In the genomic region with DNA sequence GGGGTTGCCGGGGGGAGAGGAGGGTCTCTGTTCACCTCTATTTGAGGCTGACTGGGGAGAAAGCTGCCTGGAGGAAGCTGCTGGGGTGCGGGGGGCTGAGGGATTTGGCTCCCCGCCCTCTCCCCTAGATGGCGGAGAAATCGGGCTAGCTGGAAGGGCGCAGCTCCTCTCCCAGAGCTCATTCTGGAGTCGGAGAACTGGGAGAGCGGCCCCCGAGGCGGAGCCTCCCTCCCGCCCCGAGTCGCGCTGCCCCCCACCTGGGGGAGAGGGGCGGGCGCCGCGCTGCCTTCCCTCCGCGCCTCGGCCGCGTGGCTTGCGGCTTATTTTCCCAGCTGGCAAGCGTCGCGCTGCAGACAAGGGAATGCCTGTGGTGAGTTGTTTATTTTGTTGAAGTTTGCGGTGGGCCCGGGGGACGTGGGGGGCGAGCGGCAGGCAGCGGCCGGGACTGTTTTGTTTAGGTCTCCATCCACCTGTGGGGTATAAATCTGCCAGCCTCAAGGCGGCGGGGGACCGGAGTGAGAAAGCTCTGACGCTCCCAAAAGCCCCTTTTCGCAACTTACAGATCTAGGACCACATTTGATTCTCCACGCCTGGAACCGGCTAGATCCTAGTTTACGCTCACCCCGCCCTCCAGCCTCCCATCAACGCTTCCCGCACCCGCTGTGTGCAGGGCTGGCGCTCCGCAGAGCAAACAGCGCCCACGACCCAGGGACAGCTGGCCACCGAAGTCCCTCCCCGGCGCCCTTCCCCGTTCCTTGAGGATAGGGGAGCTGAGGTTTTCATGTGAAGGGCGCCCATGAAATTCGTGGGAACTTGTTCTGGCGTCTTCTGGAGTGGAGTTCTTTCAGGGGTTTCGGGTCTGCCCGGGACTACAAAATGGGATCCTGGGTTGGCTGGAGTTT, we compare ENCODE assay signal across 8 cellular contexts. TPM values are rescaled to one million over a fixed set of nuclear protein-coding genes. Genes with fewer than 3 reads are reported as not detected.
A peak's percentile ranks its signal among the peaks of the same experiment; 100 is the strongest.
DNase-seq lines count a peak whose midpoint lies in the region; ATAC-seq and TF ChIP-seq lines count a peak whose summit lies in the region.

No MANE protein-coding gene starts in this region.

- H3K4me1 ChIP-seq in RWPE2 (ENCODE audit: insufficient read depth, poor library complexity, severe bottlenecking) (peaks cover 13% of the 10 kb centered on the region), breast epithelium (peaks cover 0 to 9% of the 10 kb centered on the region in 2 donors)

- H3K36me3 ChIP-seq in RWPE2 (ENCODE audit: low read depth) (peaks cover 4% of the 10 kb centered on the region), breast epithelium (no peaks in the 10 kb centered on the region)

- H3K4me3 ChIP-seq in AG09309 (ENCODE audit: control insufficient read depth, low read depth, low read length) (peak overlapping the region; percentile 97), RWPE2 (ENCODE audit: severe bottlenecking) (peak overlapping the region; percentile 65), breast epithelium (peak overlapping the region; percentile 55 to 89 (median 73)), skin epidermis (peak overlapping the region; percentile 41 to 71 (median 57))

- ATAC-seq in RWPE2 (ENCODE audit: low read depth) (peak; percentile 2; the same call in 1 of the 3 replicates), HG03175 (IDR thresholded peaks at IDR 0.05; ENCODE audit: unreplicated experiment) (no peak)

- DNase-seq in AG09309 (ENCODE audit: low read depth) = no peak
- peak; percentile 64 for DNase-seq in GM20000 (ENCODE audit: low spot score)
- DNase-seq in RWPE2 (ENCODE audit: low spot score) = peak; percentile 71
- no peak for DNase-seq in breast epithelium (ENCODE audit: low spot score in 2 of 2)
- DNase-seq in iris pigment epithelial cell (ENCODE audit: low read depth) = peak; percentile 86
- DNase-seq in AML-193 (lab: John Stamatoyannopoulos, UW) = no peak

- H3K27ac ChIP-seq in RWPE2 (ENCODE audit: poor library complexity, severe bottlenecking) (peak overlapping the region; percentile 73), breast epithelium (peak overlapping the region; percentile 79 to 82), skin epidermis (peak overlapping the region in 18 of 21 experiments; percentile 19 to 85 (median 66))

- H3K27me3 ChIP-seq in RWPE2 (ENCODE audit: insufficient read depth, poor library complexity, severe bottlenecking) (no peaks in the 10 kb centered on the region), breast epithelium (no peaks in the 10 kb centered on the region)

- H3K9me3 ChIP-seq in RWPE2 (ENCODE audit: severe bottlenecking) = no peaks in the 10 kb centered on the region
- no peaks in the 10 kb centered on the region for H3K9me3 ChIP-seq in breast epithelium

- TF ChIP-seq CTCF in AG09309 (IDR thresholded peaks at IDR 0.05; ENCODE audit: control insufficient read depth, insufficient read depth, low read depth, low read length, missing control alignments) (peak; percentile 19), GM20000 (IDR thresholded peaks at IDR 0.05; ENCODE audit: extremely low read depth, missing control alignments) (no peak), RWPE2 (IDR thresholded peaks at IDR 0.05; ENCODE audit: poor library complexity, severe bottlenecking) (peak; percentile 45), breast epithelium (IDR thresholded peaks at IDR 0.05) (no peak)

- intact Hi-C loops in breast epithelium (cut with DNase I; ENCODE audit: low total_unique reads) = no loop called here

- TF ChIP-seq POLR2A in breast epithelium (IDR thresholded peaks at IDR 0.05) = no peak

RNA-seq across cellular contexts. Expression of gene RGMB, which starts 4.0 kb away (rescaled TPM):
- total RNA-seq in breast epithelium = 10 to 100 TPM; 22.0 to 23.1 (median 22.1) TPM

Comparison
In these comparisons a context has a peak if more than half of its experiments do, and no peak if none do; other contexts are left out.
1. DNase-seq: peak in GM20000 (single experiment), RWPE2 (single experiment) and iris pigment epithelial cell (single experiment); none in AG09309 (single experiment), breast epithelium (0 of 2) and AML-193 (0 of 2).
2. CTCF ChIP-seq: peak in AG09309 (single experiment) and RWPE2 (single experiment); none in GM20000 (single experiment) and breast epithelium (0 of 3).
3. Peak in every context shown above with its lines, with median percentiles within 50 percentile points of each other: H3K4me3 ChIP-seq and H3K27ac ChIP-seq.